Comparison of ENCODE assay signal across 15 cellular contexts in genomic region chr6:170008386-170008785, GRCh38.
DNase-seq lines count a peak whose midpoint lies in the region; ATAC-seq and TF ChIP-seq lines count a peak whose summit lies in the region.
"Had no signal": no experiment of that assay in that cellular context is flagged by ENCODE, and none has a peak within 500 bp of the region (broad histone marks: within the 10 kb centered on the region; RNA-seq: fewer than 3 reads in every experiment).

No MANE protein-coding gene starts in this region.

- H2AK5ac ChIP-seq in H9 (ENCODE audit: insufficient read length, low read length) (peak overlapping the region; percentile 56), trophoblast cell (ENCODE audit: low read length) (peak overlapping the region; percentile 83)

- H3K36me3 Mint-ChIP-seq in H9 (ENCODE audit: insufficient read depth in 1 of 3, low read depth in 3 of 3) (peaks cover 14 to 28% (median 23%) of the 10 kb centered on the region in 3 experiments), endodermal cell (ENCODE audit: low read depth) (peaks cover 12% of the 10 kb centered on the region)

- H4K91ac ChIP-seq in H9 (ENCODE audit: insufficient read length, low read depth, low read length) (peak overlapping the region; percentile 92), trophoblast cell (ENCODE audit: low read depth, low read length) (peak overlapping the region; percentile 86)

- H3K27ac Mint-ChIP-seq in H9 (peak overlapping the region; percentile 85 to 98 (median 96); a peak in 4 of 7 replicates), endodermal cell (peak overlapping the region; percentile 95)
- H3K27ac Mint-ChIP-seq: CD8-positive, alpha-beta T cell had no signal

- H3K18ac ChIP-seq in H9 (ENCODE audit: insufficient read length, low read depth, low read length) (peak overlapping the region; percentile 94), trophoblast cell (ENCODE audit: low read length) (peak overlapping the region; percentile 25)

- no peak overlapping the region for H3T11ph ChIP-seq in H9 (ENCODE audit: low read length)

- H3K56ac ChIP-seq in H9 (ENCODE audit: insufficient read length, low read depth, low read length), result peak overlapping the region; percentile 3

- H3K4me3 ChIP-seq in endodermal cell (ENCODE audit: low read length) (no peak overlapping the region), trophoblast cell (ENCODE audit: low read depth, low read length) (no peak overlapping the region), hepatocyte (no peak overlapping the region)
- H3K4me3 ChIP-seq: HAP-1 had no signal

- H2BK12ac ChIP-seq in H9 (ENCODE audit: insufficient read length, low read depth, low read length) (peak overlapping the region; percentile 78), trophoblast cell (ENCODE audit: low read length) (peak overlapping the region; percentile 80)

- H3K9me2 ChIP-seq in hepatocyte (replicated peaks; ENCODE audit: insufficient read depth), result no peaks in the 10 kb centered on the region

- WGBS in H9 (ENCODE audit: extremely low coverage, insufficient read length, low lambda C conversion rate), result no CpG with 5 or more reads among the region's 13 CpGs
- 86 to 97% methylated on average over 9 to 13 of the region's 13 CpGs for WGBS in endodermal cell (ENCODE audit: insufficient coverage in 1 of 2, insufficient read length in 1 of 2), 2 experiments
- WGBS in trophoblast cell (ENCODE audit: extremely low coverage, insufficient coverage, insufficient read length), result no CpG with 5 or more reads among the region's 13 CpGs
- 88% methylated on average over 13 of the region's 13 CpGs for WGBS in hepatocyte (ENCODE audit: low lambda C conversion rate, missing lambda C conversion rate)

- H2AFZ ChIP-seq in H9 (ENCODE audit: low read length) (no peak overlapping the region), trophoblast cell (ENCODE audit: insufficient read depth, low read length, poor library complexity) (no peak overlapping the region), hepatocyte (no peak overlapping the region)

- H4K5ac ChIP-seq in H9 (ENCODE audit: insufficient read length, low read depth, low read length), result peak overlapping the region; percentile 88

- peak; percentile 27 for DNase-seq in H9
- peak; percentile 41 for DNase-seq in NCI-H69 (lab: John Stamatoyannopoulos, UW)
- no peak for DNase-seq in endodermal cell
- DNase-seq in trophoblast cell, result no peak
- DNase-seq in hepatocyte (ENCODE audit: low spot score), result no peak
- no peak for DNase-seq in stimulated activated CD4-positive, alpha-beta T cell treated with anti-CD3 and anti-CD28 coated beads, Interleukin-2, amount 100 ng/mL, for 24 hours
- DNase-seq: BE2C; CD8-positive, alpha-beta T cell; GF-D8; NCI-H1694 treated with DMSO at 0.1 percent for 48 hours; NCI-H2171; NCI-H446 treated with DMSO at 0.1 percent for 48 hours; SIG-M5 had no signal

- H3K4me1 ChIP-seq in H9 (ENCODE audit: insufficient read depth, low read length) (peaks cover 13% of the 10 kb centered on the region; the same call in 1 of the 2 replicates), endodermal cell (ENCODE audit: control insufficient read depth, insufficient read depth, low read length) (peaks cover 12% of the 10 kb centered on the region), trophoblast cell (ENCODE audit: control insufficient read depth in 1 of 2, insufficient read depth in 2 of 2, low read length in 2 of 2) (peaks cover 17 to 21% of the 10 kb centered on the region in 2 experiments), hepatocyte (ENCODE audit: insufficient read depth) (peaks cover 6% of the 10 kb centered on the region)
- H3K4me1 ChIP-seq: HAP-1 had no signal

- H3K9me3 Mint-ChIP-seq in H9 (peaks cover 24 to 25% of the 10 kb centered on the region in 2 experiments), endodermal cell (peaks cover 29% of the 10 kb centered on the region)

- H2BK20ac ChIP-seq in H9 (ENCODE audit: low read depth, low read length, poor library complexity, severe bottlenecking), result no peak overlapping the region

- H3K23ac ChIP-seq in H9 (ENCODE audit: insufficient read length, low read depth, low read length) (no peak overlapping the region), trophoblast cell (ENCODE audit: low read length) (peak overlapping the region; percentile 17)

- H4K8ac ChIP-seq in H9 (replicated peaks; ENCODE audit: insufficient read length, low read depth, low read length) (peak overlapping the region; percentile 52), trophoblast cell (ENCODE audit: low read depth, low read length) (peak overlapping the region; percentile 5)

- peaks cover 8% of the 10 kb centered on the region for H3K23me2 ChIP-seq in H9 (ENCODE audit: insufficient read length, low read depth, low read length, poor library complexity, severe bottlenecking)

- H4K20me1 ChIP-seq in H9 (ENCODE audit: control insufficient read depth, insufficient read depth, insufficient read length), result no peaks in the 10 kb centered on the region
- no peaks in the 10 kb centered on the region for H4K20me1 ChIP-seq in hepatocyte (ENCODE audit: insufficient read depth, poor library complexity, severe bottlenecking)

- H3K79me2 ChIP-seq in H9 (ENCODE audit: insufficient read depth, low read length) (no peaks in the 10 kb centered on the region), trophoblast cell (ENCODE audit: control insufficient read depth, insufficient read depth, low read length, poor library complexity) (peaks cover 2% of the 10 kb centered on the region), hepatocyte (no peaks in the 10 kb centered on the region)

- H2BK120ac ChIP-seq in H9 (ENCODE audit: low read depth, low read length, poor library complexity, severe bottlenecking) (peak overlapping the region; percentile 94), trophoblast cell (ENCODE audit: insufficient read depth, low read length, poor library complexity) (peak overlapping the region; percentile 80)

- H2BK5ac ChIP-seq in H9 (ENCODE audit: insufficient read length, low read length), result no peak overlapping the region
- H2BK5ac ChIP-seq in trophoblast cell (ENCODE audit: low read depth, low read length, poor library complexity), result no peak overlapping the region

- no peaks in the 10 kb centered on the region for H3K79me1 ChIP-seq in H9 (ENCODE audit: insufficient read depth, low read depth, low read length, poor library complexity, severe bottlenecking)
- H3K79me1 ChIP-seq in trophoblast cell (ENCODE audit: low read length), result peaks cover 3% of the 10 kb centered on the region

- H3K14ac ChIP-seq in H9 (ENCODE audit: insufficient read depth, low read length) (peak overlapping the region; percentile 97; the same call in 1 of the 2 replicates), trophoblast cell (ENCODE audit: low read length) (peak overlapping the region; percentile 53)

- H3K36me3 ChIP-seq in endodermal cell (ENCODE audit: control insufficient read depth, insufficient read depth, low read length), result no peaks in the 10 kb centered on the region
- no peaks in the 10 kb centered on the region for H3K36me3 ChIP-seq in trophoblast cell (ENCODE audit: control insufficient read depth in 1 of 2, insufficient read depth in 2 of 2, low read length in 2 of 2)
- no peaks in the 10 kb centered on the region for H3K36me3 ChIP-seq in hepatocyte (replicated peaks; ENCODE audit: insufficient read depth, low read depth)
- H3K36me3 ChIP-seq: BE2C, HAP-1 had no signal

- TF ChIP-seq CTCF in H9 (conservative IDR thresholded peaks at IDR 0.05) (no peak), endodermal cell (conservative IDR thresholded peaks at IDR 0.05) (no peak), hepatocyte (IDR thresholded peaks at IDR 0.05; ENCODE audit: poor library complexity) (no peak)

- H3K4ac ChIP-seq in H9 (ENCODE audit: low read depth, low read length), result peak overlapping the region; percentile 57
- peak overlapping the region; percentile 39 for H3K4ac ChIP-seq in trophoblast cell (ENCODE audit: low read depth, low read length)

- peaks cover 11% of the 10 kb centered on the region for H3K9me3 ChIP-seq in H9 (ENCODE audit: control insufficient read depth, low read depth, low read length)
- peaks cover 27% of the 10 kb centered on the region for H3K9me3 ChIP-seq in endodermal cell (ENCODE audit: control insufficient read depth, low read length)
- peaks cover 8% of the 10 kb centered on the region for H3K9me3 ChIP-seq in trophoblast cell (ENCODE audit: insufficient read depth, low read depth, low read length)
- no peaks in the 10 kb centered on the region for H3K9me3 ChIP-seq in hepatocyte (ENCODE audit: low read depth)
- H3K9me3 ChIP-seq: BE2C, HAP-1 had no signal

- H3K27me3 ChIP-seq in H9 (ENCODE audit: insufficient read depth, low read length), result no peaks in the 10 kb centered on the region
- H3K27me3 ChIP-seq in endodermal cell (ENCODE audit: control insufficient read depth, insufficient read depth, low read length, poor library complexity, severe bottlenecking), result peaks cover under 1% of the 10 kb centered on the region
- no peaks in the 10 kb centered on the region for H3K27me3 ChIP-seq in trophoblast cell (ENCODE audit: insufficient read depth, low read length)
- no peaks in the 10 kb centered on the region for H3K27me3 ChIP-seq in hepatocyte
- H3K27me3 ChIP-seq: BE2C had no signal

- H4K12ac ChIP-seq in trophoblast cell (ENCODE audit: low read depth, low read length), result no peak overlapping the region

- H3K27me3 Mint-ChIP-seq in H9 (ENCODE audit: low read depth), result peaks cover 27% of the 10 kb centered on the region
- H3K27me3 Mint-ChIP-seq in endodermal cell (ENCODE audit: insufficient read depth), result peaks cover 2% of the 10 kb centered on the region

- no peak overlapping the region for H3K4me2 ChIP-seq in H9 (ENCODE audit: insufficient read depth, insufficient read length, low read length)
- H3K4me2 ChIP-seq in trophoblast cell (ENCODE audit: low read length), result no peak overlapping the region
- no peak overlapping the region for H3K4me2 ChIP-seq in hepatocyte

- H3K9ac ChIP-seq in H9 (ENCODE audit: extremely low read depth, insufficient read length, low read length), result no peak overlapping the region
- H3K9ac ChIP-seq in endodermal cell (ENCODE audit: extremely low read depth, low read length, poor library complexity, severe bottlenecking), result no peak overlapping the region
- no peak overlapping the region for H3K9ac ChIP-seq in trophoblast cell (ENCODE audit: low read length)

- H3K4me3 Mint-ChIP-seq in H9 (peak overlapping the region; percentile 12 to 26; a peak in 2 of 5 replicates), endodermal cell (peak overlapping the region; percentile 47)
- H3K4me3 Mint-ChIP-seq: CD8-positive, alpha-beta T cell had no signal

- no peak overlapping the region for H2BK15ac ChIP-seq in H9 (ENCODE audit: low read depth, low read length)

- peaks cover 45 to 52% of the 10 kb centered on the region in 2 experiments for H3K4me1 Mint-ChIP-seq in H9
- H3K4me1 Mint-ChIP-seq in endodermal cell, result peaks cover 37% of the 10 kb centered on the region

- no peak overlapping the region for H3K27ac ChIP-seq in H9 (ENCODE audit: insufficient read length, low read depth, low read length)
- H3K27ac ChIP-seq in endodermal cell (ENCODE audit: low read depth, low read length), result peak overlapping the region; percentile 85
- no peak overlapping the region for H3K27ac ChIP-seq in trophoblast cell (ENCODE audit: low read depth, low read length)
- H3K27ac ChIP-seq in hepatocyte, result no peak overlapping the region

- no peak for ATAC-seq in HG03039 (IDR thresholded peaks at IDR 0.05; ENCODE audit: unreplicated experiment)
- ATAC-seq: CD8-positive, alpha-beta T cell had no signal

Comparison
In these comparisons a context has a peak if more than half of its experiments do, and no peak if none do; other contexts are left out.
1. DNase-seq: peak in H9 (single experiment) and NCI-H69 (single experiment); none in endodermal cell (single experiment), trophoblast cell (0 of 2), hepatocyte (single experiment) and stimulated activated CD4-positive, alpha-beta T cell treated with anti-CD3 and anti-CD28 coated beads, Interleukin-2, amount 100 ng/mL, for 24 hours (0 of 2).